Comparison of ENCODE assay signal across 20 cellular contexts in genomic region chr12:31033681-31034080, GRCh38. TPM values are rescaled to one million over a fixed set of nuclear protein-coding genes. Genes with fewer than 3 reads are reported as not detected.
DNase-seq lines count a peak whose midpoint lies in the region; ATAC-seq and TF ChIP-seq lines count a peak whose summit lies in the region.
"Had no signal": no experiment of that assay in that cellular context is flagged by ENCODE, and none has a peak within 500 bp of the region (broad histone marks: within the 10 kb centered on the region; RNA-seq: fewer than 3 reads in every experiment).

No MANE protein-coding gene starts in this region.

- WGBS in thyroid gland, 2 donors, result 79 to 80% methylated on average over 5 to 6 of the region's 6 CpGs
- 78 to 82% methylated on average over 6 of the region's 6 CpGs for WGBS in body of pancreas, 2 donors

- peaks cover 0 to 12% of the 10 kb centered on the region in 2 donors for H3K4me1 ChIP-seq in thyroid gland
- H3K4me1 ChIP-seq in body of pancreas, result no peaks in the 10 kb centered on the region

- no peak for TF ChIP-seq POLR2A in thyroid gland (IDR thresholded peaks at IDR 0.05)
- no peak for TF ChIP-seq POLR2A in body of pancreas (IDR thresholded peaks at IDR 0.05)

- TF ChIP-seq CTCF in astrocyte of the cerebellum (IDR thresholded peaks at IDR 0.05; ENCODE audit: low read depth, low read length, missing control alignments), result no peak
- no peak for TF ChIP-seq CTCF in thyroid gland (IDR thresholded peaks at IDR 0.05)
- TF ChIP-seq CTCF in body of pancreas (IDR thresholded peaks at IDR 0.05), result no peak

- no peaks in the 10 kb centered on the region for H3K36me3 ChIP-seq in thyroid gland
- H3K36me3 ChIP-seq in body of pancreas (replicated peaks in 1 of 2; ENCODE audit: insufficient read depth in 1 of 2, low read depth in 2 of 2), result no peaks in the 10 kb centered on the region

- in situ Hi-C loops in astrocyte of the cerebellum (cut with HindIII; ENCODE audit: low sequenced_read_pairs), result no loop called here

- H3K27ac ChIP-seq in thyroid gland, result no peak overlapping the region
- H3K27ac ChIP-seq in body of pancreas, result no peak overlapping the region
- H3K27ac ChIP-seq: 22Rv1, SK-N-MC had no signal

- H3K4me3 Mint-ChIP-seq in activated CD8-positive, alpha-beta memory T cell treated with anti-CD3 and anti-CD28 coated beads, Interleukin-2, amount 10 ng/mL, durations not matched to agents 7 days and 5 days, result no peak overlapping the region
- H3K4me3 Mint-ChIP-seq: B cell, CD14-positive monocyte, GM23338 had no signal

- no peaks in the 10 kb centered on the region for H3K9me3 Mint-ChIP-seq in activated CD8-positive, alpha-beta memory T cell treated with anti-CD3 and anti-CD28 coated beads, Interleukin-2, amount 10 ng/mL, durations not matched to agents 7 days and 5 days (ENCODE audit: low read depth)
- H3K9me3 Mint-ChIP-seq: CD14-positive monocyte, GM23338 had no signal

- no peak overlapping the region for H3K27ac Mint-ChIP-seq in activated CD8-positive, alpha-beta memory T cell treated with anti-CD3 and anti-CD28 coated beads, Interleukin-2, amount 10 ng/mL, durations not matched to agents 7 days and 5 days
- H3K27ac Mint-ChIP-seq: B cell, CD14-positive monocyte, GM23338 had no signal

- no peak for ATAC-seq in activated CD8-positive, alpha-beta memory T cell treated with anti-CD3 and anti-CD28 coated beads, Interleukin-2, amount 10 ng/mL, durations not matched to agents 7 days and 5 days
- ATAC-seq in body of pancreas, result no peak
- ATAC-seq: GM23338 had no signal

- H3K9me3 ChIP-seq in thyroid gland (no peaks in the 10 kb centered on the region), body of pancreas (no peaks in the 10 kb centered on the region)

- CTCF ChIA-PET in activated CD8-positive, alpha-beta memory T cell treated with anti-CD3 and anti-CD28 coated beads, Interleukin-2, amount 10 ng/mL, durations not matched to agents 7 days and 5 days (lab: Charles Lee), result interaction anchor here (1.6 kb wide), 1 partner anchor 12 kb away, joined by 4 read pairs; no protein-coding TSS in a partner anchor

- H3K27me3 Mint-ChIP-seq in activated CD8-positive, alpha-beta memory T cell treated with anti-CD3 and anti-CD28 coated beads, Interleukin-2, amount 10 ng/mL, durations not matched to agents 7 days and 5 days, result peaks cover 7% of the 10 kb centered on the region

- no peaks in the 10 kb centered on the region for H3K36me3 Mint-ChIP-seq in activated CD8-positive, alpha-beta memory T cell treated with anti-CD3 and anti-CD28 coated beads, Interleukin-2, amount 10 ng/mL, durations not matched to agents 7 days and 5 days
- H3K36me3 Mint-ChIP-seq: CD14-positive monocyte had no signal

- H3K4me3 ChIP-seq in astrocyte of the cerebellum (ENCODE audit: low read depth, low read length) (no peak overlapping the region), thyroid gland (replicated peaks in 1 of 3) (no peak overlapping the region), body of pancreas (no peak overlapping the region)
- H3K4me3 ChIP-seq: GM23338, SK-N-MC had no signal

- peak; percentile 19 for DNase-seq in activated CD8-positive, alpha-beta memory T cell treated with anti-CD3 and anti-CD28 coated beads, Interleukin-2, amount 10 ng/mL, durations not matched to agents 7 days and 5 days
- DNase-seq in activated CD8-positive, alpha-beta memory T cell treated with anti-CD3 and anti-CD28 coated beads, Interleukin-2, amount 50 U/mL, for 4 hours, result no peak
- peak; percentile 36 for DNase-seq in astrocyte of the cerebellum (ENCODE audit: low read depth)
- peak; percentile 25 for DNase-seq in glomerular visceral epithelial cell (ENCODE audit: extremely low spot score)
- DNase-seq in thyroid gland, result peak; percentile 9 to 40
- DNase-seq in NCI-H1105 treated with DMSO at 0.1 percent for 48 hours (lab: John Stamatoyannopoulos, UW), result no peak
- no peak for DNase-seq in body of pancreas
- DNase-seq in T-helper 2 cell, result no peak
- DNase-seq: GDM1, KG1, NCI-H1105, NCI-H187, NCI-H446 treated with DMSO at 0.1 percent for 48 hours, NCI-H526 treated with DMSO at 0.1 percent for 48 hours, SHP77 treated with DMSO at 0.1 percent for 48 hours had no signal

- H3K27me3 ChIP-seq in thyroid gland, result no peaks in the 10 kb centered on the region
- no peaks in the 10 kb centered on the region for H3K27me3 ChIP-seq in body of pancreas

- intact Hi-C loops in thyroid gland (cut with DNase I), result no loop called here
- intact Hi-C loops in body of pancreas (cut with DNase I), result no loop called here

- no peaks in the 10 kb centered on the region for H3K4me1 Mint-ChIP-seq in activated CD8-positive, alpha-beta memory T cell treated with anti-CD3 and anti-CD28 coated beads, Interleukin-2, amount 10 ng/mL, durations not matched to agents 7 days and 5 days
- H3K4me1 Mint-ChIP-seq: B cell had no signal

RNA-seq across cellular contexts. Expression of gene DDX11, which starts 40.0 kb away (rescaled TPM):
- total RNA-seq in activated CD8-positive, alpha-beta memory T cell treated with anti-CD3 and anti-CD28 coated beads, Interleukin-2, amount 10 ng/mL, durations not matched to agents 7 days and 5 days, result 100 to 1,000 TPM; 176 to 240 TPM
- total RNA-seq in thyroid gland, result 10 to 100 TPM in 3 of 4 donors, 1 to 10 TPM in 1; 9.6 to 33.9 (median 24.8) TPM
- 10 to 100 TPM; 34.3 to 41.2 TPM for total RNA-seq in body of pancreas

Comparison
In these comparisons a context has a peak if more than half of its experiments do, and no peak if none do; other contexts are left out.
1. DNase-seq: peak in activated CD8-positive, alpha-beta memory T cell treated with anti-CD3 and anti-CD28 coated beads, Interleukin-2, amount 10 ng/mL, durations not matched to agents 7 days and 5 days (single experiment), astrocyte of the cerebellum (single experiment), glomerular visceral epithelial cell (single experiment) and thyroid gland (2 of 2); none in activated CD8-positive, alpha-beta memory T cell treated with anti-CD3 and anti-CD28 coated beads, Interleukin-2, amount 50 U/mL, for 4 hours (single experiment), NCI-H1105 treated with DMSO at 0.1 percent for 48 hours (single experiment), body of pancreas (0 of 4) and T-helper 2 cell (0 of 5).
2. RNA of gene DDX11, which starts 40.0 kb away (total RNA-seq): 176 to 240 TPM in activated CD8-positive, alpha-beta memory T cell treated with anti-CD3 and anti-CD28 coated beads, Interleukin-2, amount 10 ng/mL, durations not matched to agents 7 days and 5 days; 34.3 to 41.2 TPM in body of pancreas and 9.6 to 33.9 TPM in thyroid gland; every median in the first group is over 4 times any median in the second.